Comparison of ENCODE assay signal across 8 cellular contexts in the genomic region with DNA sequence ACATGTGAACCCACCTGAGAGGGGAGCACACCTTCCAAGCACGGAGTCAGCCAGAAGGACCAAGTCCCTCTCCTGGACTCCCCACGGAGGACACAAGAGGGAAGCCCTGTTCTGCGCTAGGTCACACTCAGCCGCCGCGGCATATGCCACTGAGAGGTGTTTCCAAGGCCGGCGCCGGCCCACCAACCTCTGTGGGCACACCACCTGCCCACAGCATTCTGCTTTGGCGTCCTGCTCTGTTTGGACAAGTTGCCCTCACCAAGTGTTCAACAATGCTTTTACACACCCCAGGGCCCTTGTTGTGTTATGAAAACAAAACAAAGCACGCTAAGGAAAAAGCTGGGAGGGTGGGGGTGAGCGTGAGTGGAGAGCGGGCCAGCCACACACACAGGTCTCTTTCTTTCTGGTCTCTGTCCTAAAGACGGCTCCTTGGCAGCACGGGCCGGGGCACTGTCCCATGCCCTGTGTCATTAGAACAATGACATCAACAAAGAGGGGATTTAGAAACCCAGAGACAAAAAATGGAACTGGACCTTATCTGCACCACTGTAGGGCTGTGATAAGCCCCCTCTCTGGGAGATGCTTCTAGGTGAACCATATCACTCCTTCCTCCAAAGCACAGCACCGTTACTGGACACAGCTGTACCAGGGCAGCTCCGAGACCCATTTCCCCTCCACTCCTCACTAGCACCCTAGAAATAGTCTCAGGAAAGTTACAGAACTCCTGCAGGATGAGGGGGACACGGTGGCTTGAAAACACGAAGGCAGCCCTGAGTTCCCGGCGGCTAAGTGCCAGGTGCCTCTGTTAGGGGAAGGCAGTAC. TPM values are rescaled to one million over a fixed set of nuclear protein-coding genes. Genes with fewer than 3 reads are reported as not detected.
DNase-seq lines count a peak whose midpoint lies in the region; ATAC-seq, FAIRE-seq and TF ChIP-seq lines count a peak whose summit lies in the region.

No MANE protein-coding gene starts in this region.

- H4K5ac ChIP-seq in H1 (ENCODE audit: insufficient read length, low read depth, low read length), result no peak overlapping the region

- CTCF ChIA-PET in H1 (lab: Charles Lee; ENCODE audit: partially characterized antibody), result interaction anchor here (0.7 to 2.2 kb wide), 8 partner anchors 9 to 304 kb away, joined by 3 to 7 read pairs (median 4); no protein-coding TSS in a partner anchor

- TF ChIP-seq EP300 in H1 (IDR thresholded peaks at IDR 0.05; ENCODE audit: borderline replicate concordance in 1 of 2, low read depth in 2 of 2, low read length in 2 of 2), result no peak

- H3K18ac ChIP-seq in H1 (ENCODE audit: extremely low read depth, low read length), result peak overlapping the region; percentile 62; the same call in 1 of the 2 replicates

- H2AFZ ChIP-seq in H1 (ENCODE audit: low read length), result no peak overlapping the region

- H2BK12ac ChIP-seq in H1 (ENCODE audit: low read depth, low read length), result peak overlapping the region; percentile 60

- H3K14ac ChIP-seq in H1 (ENCODE audit: insufficient read length), result no peak overlapping the region

- ATAC-seq in HG02852 (IDR thresholded peaks at IDR 0.05; ENCODE audit: unreplicated experiment) (no peak), HG03039 (IDR thresholded peaks at IDR 0.05; ENCODE audit: unreplicated experiment) (no peak)

- H4K8ac ChIP-seq in H1 (ENCODE audit: extremely low read depth, insufficient read depth, low read length), result no peak overlapping the region

- no peak overlapping the region for H3K4me2 ChIP-seq in H1 (ENCODE audit: insufficient read depth in 1 of 2, low read depth in 2 of 2, low read length in 2 of 2)

- H3K79me1 ChIP-seq in H1 (ENCODE audit: low read depth, low read length), result peaks cover 10% of the 10 kb centered on the region

- no peaks in the 10 kb centered on the region for H3K36me3 ChIP-seq in H1 (ENCODE audit: control insufficient read depth in 2 of 4, insufficient read depth in 4 of 4, low read length in 3 of 4)

- no peak for TF ChIP-seq RAD21 in H1 (IDR thresholded peaks at IDR 0.05 in 1 of 2, conservative IDR thresholded peaks at IDR 0.05 in 1 of 2; ENCODE audit: low read depth in 2 of 2, low read length in 2 of 2)

- peaks cover 29 to 63% (median 45%) of the 10 kb centered on the region in 4 experiments for H3K4me1 ChIP-seq in H1 (replicated peaks in 1 of 4; ENCODE audit: control insufficient read depth in 3 of 4, insufficient read depth in 4 of 4, low read length in 3 of 4)

- H2BK120ac ChIP-seq in H1 (replicated peaks; ENCODE audit: low read depth, low read length), result no peak overlapping the region

- H3K9ac ChIP-seq in H1 (replicated peaks in 1 of 4; ENCODE audit: extremely low read depth in 1 of 4, low read depth in 3 of 4, low read length in 3 of 4), result no peak overlapping the region

- H3K79me2 ChIP-seq in H1 (ENCODE audit: control insufficient read depth in 1 of 2, insufficient read depth in 2 of 2, low read length in 2 of 2), result peaks cover 19 to 96% of the 10 kb centered on the region in 2 experiments

- no peak overlapping the region for H4K91ac ChIP-seq in H1 (replicated peaks; ENCODE audit: insufficient read length, low read length)

- H3K23ac ChIP-seq in H1 (ENCODE audit: insufficient read length), result no peak overlapping the region

- H3K23me2 ChIP-seq in H1 (ENCODE audit: low read depth, low read length), result no peaks in the 10 kb centered on the region

- TF ChIP-seq POLR2A in H1 (IDR thresholded peaks at IDR 0.05; ENCODE audit: control extremely low read depth in 1 of 2, low read depth in 2 of 2, low read length in 2 of 2), result no peak

- H3K4ac ChIP-seq in H1 (replicated peaks; ENCODE audit: insufficient read length, low read depth, low read length), result no peak overlapping the region

- H3K9me3 ChIP-seq in H1 (ENCODE audit: insufficient read depth in 2 of 2, low read depth in 1 of 2, low read length in 1 of 2), result no peaks in the 10 kb centered on the region

- POLR2A ChIA-PET in H1 (lab: Charles Lee; ENCODE audit: partially characterized antibody), result interaction anchor here (0.8 to 1.5 kb wide), 7 partner anchors 10 to 30 kb away, joined by 3 to 5 read pairs (median 3); no protein-coding TSS in a partner anchor

- peaks cover 0 to 12% of the 10 kb centered on the region in 2 experiments for H4K20me1 ChIP-seq in H1 (replicated peaks in 1 of 2; ENCODE audit: control insufficient read depth in 1 of 2, insufficient read depth in 2 of 2, low read length in 2 of 2)

- 0 out of 2 replicates have a peak overlapping the region, but pooled peaks have one; percentile 72 for H2BK15ac ChIP-seq in H1 (ENCODE audit: low read length)

- no peak for FAIRE-seq in H1 (lab: Jason Lieb, UNC)

- H2AK5ac ChIP-seq in H1 (ENCODE audit: low read depth, low read length), result no peak overlapping the region

- H2BK5ac ChIP-seq in H1 (ENCODE audit: low read depth, low read length), result peak overlapping the region; percentile 81; the same call in 1 of the 2 replicates

- 0 out of 2 replicates have a peak overlapping the region, but pooled peaks have one; percentile 72 for H2BK20ac ChIP-seq in H1 (ENCODE audit: low read length)

- no peaks in the 10 kb centered on the region for H3K27me3 ChIP-seq in H1 (replicated peaks in 1 of 4; ENCODE audit: control insufficient read depth in 3 of 4, extremely low read depth in 1 of 4, insufficient read depth in 3 of 4, low read length in 3 of 4)

- DNase-seq in COR-L47 (lab: John Stamatoyannopoulos, UW) (peak; percentile 90), OCI-M1 (lab: John Stamatoyannopoulos, UW) (peak; percentile 70), H1 (ENCODE audit: low read depth in 1 of 2, low spot score in 2 of 2) (no peak), occipital lobe (lab: John Stamatoyannopoulos, UW) (peak; percentile 31), DMS114 treated with DMSO at 0.1 percent for 48 hours (lab: John Stamatoyannopoulos, UW; ENCODE audit: unreplicated experiment) (no peak), COLO829 (ENCODE audit: low spot score) (no peak)

- no peak for TF ChIP-seq CTCF in H1 (IDR thresholded peaks at IDR 0.05; ENCODE audit: control extremely low read depth in 1 of 3, insufficient read depth in 1 of 3, low read depth in 1 of 3, low read length in 3 of 3)

- no peak overlapping the region for H3K4me3 ChIP-seq in H1 (ENCODE audit: extremely low read depth in 1 of 4, insufficient read depth in 2 of 4, low read depth in 3 of 4, low read length in 4 of 4)

- H3K27ac ChIP-seq in H1 (ENCODE audit: low read depth, low read length), result no peak overlapping the region

- 89% methylated on average over 22 of the region's 22 CpGs; no CpG with 5 or more reads in 1 of the 2 experiments for WGBS in H1 (ENCODE audit: extremely low coverage in 1 of 2, insufficient coverage in 1 of 2, insufficient read length in 1 of 2, insufficient replicate concordance in 2 of 2, low coverage in 1 of 2, low lambda C conversion rate in 2 of 2, missing lambda C conversion rate in 1 of 2), 2 experiments

- H3K56ac ChIP-seq in H1 (replicated peaks; ENCODE audit: insufficient read length, low read depth, low read length), result no peak overlapping the region

TF ChIP-seq in H1, 55 proteins besides CTCF, POLR2A, EP300 and RAD21:
- TF ChIP-seq CHD1 (IDR thresholded peaks at IDR 0.05; ENCODE audit: low read depth, low read length) (no peak), FOSL1 (IDR thresholded peaks at IDR 0.05; ENCODE audit: insufficient read depth, low read depth, low read length) (no peak)
TF ChIP-seq in H1: peak in this region for 0.

RNA-seq across cellular contexts. Expression of a gene that starts 17.0 kb away (rescaled TPM):
- total RNA-seq in H1 (2021; fragmentation: NEBNext Ultra II Directional; extraction: Animal tissue kit (Norgen Biotek cat#: 25700)), result 13.8 and 15.5 TPM in 2 replicates
- polyA plus RNA-seq in H1 (2011; rRNA removed), result 6.5 and 6.6 TPM in 2 replicates
- polyA plus RNA-seq in H1 (2011; cell fraction: cytosol; rRNA removed), result 6.1 TPM
- polyA plus RNA-seq in H1 (2011; cell fraction: nucleus; rRNA removed), result 9.4 TPM
- 3.7 to 4.5 TPM (median 4.3 TPM) in 4 replicates for polyA plus RNA-seq in H1 (2012, experiment 1 of 2)
- polyA plus RNA-seq in H1 (2012, experiment 2 of 2), result 4.8 TPM
- polyA plus RNA-seq in H1 (2013, experiment 1 of 2), result 12.4 TPM
- polyA plus RNA-seq in H1 (2013, experiment 2 of 2), result 12.0 TPM
- polyA minus RNA-seq in H1 (2011; rRNA and poly(A)+ RNA removed), result 10.3 and 13.5 TPM in 2 replicates
- 9.7 TPM for polyA minus RNA-seq in H1 (2011; cell fraction: cytosol; rRNA and poly(A)+ RNA removed)
- polyA minus RNA-seq in H1 (2011; cell fraction: nucleus; rRNA and poly(A)+ RNA removed), result 9.4 TPM
- total RNA-seq in occipital lobe, result 18.7 TPM

Comparison
In these comparisons a context has a peak if more than half of its experiments do, and no peak if none do; other contexts are left out.
1. DNase-seq: peak in COR-L47 (single experiment), OCI-M1 (single experiment) and occipital lobe (single experiment); none in H1 (0 of 2), DMS114 treated with DMSO at 0.1 percent for 48 hours (single experiment) and COLO829 (single experiment).